ENCODE assay signal across 1 cellular context in genomic region chr2:191845876-191846786, GRCh38.
TF ChIP-seq lines count a peak whose summit lies in the region.

No MANE protein-coding gene starts in this region.

TF ChIP-seq in HepG2, 621 proteins besides CTCF, POLR2A, EP300 and RAD21 (continued from another document and continues in another):
- TF ChIP-seq ZBTB4 (CRISPR knock-in tag; IDR thresholded peaks at IDR 0.05; ENCODE audit: borderline replicate concordance) = peak; percentile 99; the same call in 1 of the 2 replicates
- TF ChIP-seq KDM5B (CRISPR knock-in tag; IDR thresholded peaks at IDR 0.05; ENCODE audit: borderline replicate concordance) = peak; percentile 79; the same call in 1 of the 2 replicates
- TF ChIP-seq BCLAF1 (IDR thresholded peaks at IDR 0.05) = no peak
- no peak for TF ChIP-seq CCAR2 (optimal IDR thresholded peaks at IDR 0.05; ENCODE audit: low read depth, low read length)
- TF ChIP-seq ZNF430 (CRISPR knock-in tag; IDR thresholded peaks at IDR 0.05) = no peak
- 0 out of 2 replicates have a peak, but pooled peaks have one; percentile 78 for TF ChIP-seq GZF1 (CRISPR knock-in tag; IDR thresholded peaks at IDR 0.05)
- no peak for TF ChIP-seq ZNF460 (CRISPR knock-in tag; IDR thresholded peaks at IDR 0.05; ENCODE audit: borderline replicate concordance)
- TF ChIP-seq ZBTB34 (CRISPR knock-in tag; IDR thresholded peaks at IDR 0.05) = no peak
- no peak for TF ChIP-seq ZNF777 (CRISPR knock-in tag; IDR thresholded peaks at IDR 0.05)
- TF ChIP-seq ZBTB46 (CRISPR knock-in tag; IDR thresholded peaks at IDR 0.05; ENCODE audit: borderline replicate concordance) = no peak
- no peak; the same call in 1 of the 2 replicates for TF ChIP-seq CREM (IDR thresholded peaks at IDR 0.05)
- no peak for TF ChIP-seq CREM (CRISPR knock-in tag; IDR thresholded peaks at IDR 0.05)
- no peak for TF ChIP-seq ATF4 (CRISPR knock-in tag; IDR thresholded peaks at IDR 0.05)
- peak; percentile 61; the same call in 1 of the 2 replicates for TF ChIP-seq HNF1B (CRISPR knock-in tag; IDR thresholded peaks at IDR 0.05)
- TF ChIP-seq ZFP91 (CRISPR knock-in tag; IDR thresholded peaks at IDR 0.05; ENCODE audit: borderline replicate concordance) = no peak
- TF ChIP-seq ZSCAN29 (CRISPR knock-in tag; conservative IDR thresholded peaks at IDR 0.05) = no peak
- TF ChIP-seq ONECUT2 (CRISPR knock-in tag; IDR thresholded peaks at IDR 0.05) = no peak
- TF ChIP-seq TOPORS (CRISPR knock-in tag; IDR thresholded peaks at IDR 0.05) = 0 out of 2 replicates have a peak, but pooled peaks have one; percentile 6
- TF ChIP-seq HDAC2 (CRISPR knock-in tag; IDR thresholded peaks at IDR 0.05) = 0 out of 2 replicates have a peak, but pooled peaks have one; percentile 30
- no peak for TF ChIP-seq AKNA (CRISPR knock-in tag; IDR thresholded peaks at IDR 0.05; ENCODE audit: borderline replicate concordance)
- 0 out of 2 replicates have a peak, but pooled peaks have one; percentile 44 for TF ChIP-seq HINFP (CRISPR knock-in tag; IDR thresholded peaks at IDR 0.05; ENCODE audit: low read depth)
- TF ChIP-seq ZBTB8A (CRISPR knock-in tag; IDR thresholded peaks at IDR 0.05; ENCODE audit: borderline replicate concordance, low read depth) = no peak
- TF ChIP-seq NFYC (CRISPR knock-in tag; IDR thresholded peaks at IDR 0.05) = no peak
- TF ChIP-seq CREB3 (CRISPR knock-in tag; IDR thresholded peaks at IDR 0.05) = no peak
- TF ChIP-seq EHMT2 (IDR thresholded peaks at IDR 0.05; ENCODE audit: borderline replicate concordance, low read depth, low read length) = no peak
- no peak for TF ChIP-seq MTA3 (CRISPR knock-in tag; IDR thresholded peaks at IDR 0.05)
- 0 out of 2 replicates have a peak, but pooled peaks have one; percentile 42 for TF ChIP-seq ZNF670 (CRISPR knock-in tag; IDR thresholded peaks at IDR 0.05; ENCODE audit: borderline replicate concordance)
- no peak for TF ChIP-seq LBX2 (CRISPR knock-in tag; IDR thresholded peaks at IDR 0.05; ENCODE audit: borderline replicate concordance)
- no peak; the same call in 1 of the 2 replicates for TF ChIP-seq ZBTB26 (CRISPR knock-in tag; IDR thresholded peaks at IDR 0.05; ENCODE audit: borderline replicate concordance)
- no peak for TF ChIP-seq SIX4 (CRISPR knock-in tag; IDR thresholded peaks at IDR 0.05)
- TF ChIP-seq ZNF850 (CRISPR knock-in tag; conservative IDR thresholded peaks at IDR 0.05) = no peak
